17 cellular contexts compared by ENCODE assay signal in genomic region chr11:64583296-64584262, GRCh38. TPM values are rescaled to one million over a fixed set of nuclear protein-coding genes. Genes with fewer than 3 reads are reported as not detected.
DNase-seq lines count a peak whose midpoint lies in the region; TF ChIP-seq lines count a peak whose summit lies in the region.
"Had no signal": no experiment of that assay in that cellular context is flagged by ENCODE, and none has a peak within 500 bp of the region (broad histone marks: within the 10 kb centered on the region; RNA-seq: fewer than 3 reads in every experiment).

No MANE protein-coding gene starts in this region.

- no peaks in the 10 kb centered on the region for H3K36me3 Mint-ChIP-seq in H9 (ENCODE audit: insufficient read depth in 1 of 3, low read depth in 3 of 3)
- H3K36me3 Mint-ChIP-seq: activated CD4-positive, alpha-beta memory T cell treated with anti-CD3 and anti-CD28 coated beads for 36 hours had no signal

- no peak overlapping the region for H2BK15ac ChIP-seq in H9 (ENCODE audit: low read depth, low read length)

- no peaks in the 10 kb centered on the region for H3K4me1 ChIP-seq in H9 (ENCODE audit: insufficient read depth, low read length)
- H3K4me1 ChIP-seq: transverse colon had no signal

- CTCF ChIA-PET in HEK293T (lab: Yijun Ruan, JAX) = no interaction called here

- no peak overlapping the region for H2BK5ac ChIP-seq in H9 (ENCODE audit: insufficient read length, low read length)

- no peak overlapping the region for H2BK120ac ChIP-seq in H9 (ENCODE audit: low read depth, low read length, poor library complexity, severe bottlenecking)

- H3K79me1 ChIP-seq in H9 (ENCODE audit: insufficient read depth, low read depth, low read length, poor library complexity, severe bottlenecking) = no peaks in the 10 kb centered on the region

- no peaks in the 10 kb centered on the region for H3K23me2 ChIP-seq in H9 (ENCODE audit: insufficient read length, low read depth, low read length, poor library complexity, severe bottlenecking)

- in situ Hi-C loops in GM13977 (cut with MboI; ENCODE audit: low pct_unique_long_range_greater_than_20kb, low sequenced_read_pairs, unreplicated experiment) = no loop called here

- no peak overlapping the region for H2BK20ac ChIP-seq in H9 (ENCODE audit: low read depth, low read length, poor library complexity, severe bottlenecking)

- H3K9me3 ChIP-seq in H9 (ENCODE audit: control insufficient read depth, low read depth, low read length) = no peaks in the 10 kb centered on the region
- H3K9me3 ChIP-seq: transverse colon had no signal

- H4K8ac ChIP-seq in H9 (replicated peaks; ENCODE audit: insufficient read length, low read depth, low read length) = no peak overlapping the region

- H3K14ac ChIP-seq in H9 (ENCODE audit: insufficient read depth, low read length) = 0 out of 2 replicates have a peak overlapping the region, but pooled peaks have one; percentile 28

- no peak overlapping the region; a peak in 1 of 5 replicates for H3K4me3 Mint-ChIP-seq in H9
- H3K4me3 Mint-ChIP-seq: activated CD4-positive, alpha-beta memory T cell treated with anti-CD3 and anti-CD28 coated beads for 36 hours had no signal

- no peak overlapping the region for H2AK5ac ChIP-seq in H9 (ENCODE audit: insufficient read length, low read length)

- DNase-seq in AG10803 (ENCODE audit: low read depth) (peak; percentile 6), H9 (no peak), fibroblast of gingiva (ENCODE audit: low read depth) (peak; percentile 41), myocyte (ENCODE audit: low read depth) (peak; percentile 62), GM13977 (ENCODE audit: low spot score) (no peak), NCI-H345 treated with DMSO at 0.1 percent for 48 hours (lab: John Stamatoyannopoulos, UW; ENCODE audit: unreplicated experiment) (no peak), HEK293T (ENCODE audit: extremely low spot score) (no peak)
- no peak for DNase-seq in activated CD4-positive, CD25-positive, alpha-beta regulatory T cell treated with anti-CD3 and anti-CD28 coated beads, Interleukin-2, amount 50 U/mL, for 72 hours
- DNase-seq: activated CD4-positive, alpha-beta memory T cell treated with anti-CD3 and anti-CD28 coated beads for 36 hours; NCI-H1436; NCI-H2227 treated with DMSO at 0.1 percent for 48 hours; stimulated activated CD4-positive, alpha-beta T cell treated with anti-CD3 and anti-CD28 coated beads, Interleukin-4, amount 100 ng/mL, for 4 hours; transverse colon had no signal

- no peak overlapping the region for H2BK12ac ChIP-seq in H9 (ENCODE audit: insufficient read length, low read depth, low read length)

- H3K27ac ChIP-seq in H9 (ENCODE audit: insufficient read length, low read depth, low read length) = no peak overlapping the region
- H3K27ac ChIP-seq: transverse colon had no signal

- WGBS in H9 (ENCODE audit: extremely low coverage, insufficient read length, low lambda C conversion rate) = no CpG with 5 or more reads among the region's 28 CpGs

- H3K4me1 Mint-ChIP-seq in H9 = peaks cover 0 to 4% of the 10 kb centered on the region in 2 experiments; a peak in 2 of 4 replicates

- no peak overlapping the region for H3K4me3 ChIP-seq in AG10803 (ENCODE audit: low read length)
- H3K4me3 ChIP-seq: transverse colon had no signal

- TF ChIP-seq CTCF in AG10803 (conservative IDR thresholded peaks at IDR 0.05; ENCODE audit: low read length) (no peak), H9 (conservative IDR thresholded peaks at IDR 0.05) (no peak), GM13977 (IDR thresholded peaks at IDR 0.05; ENCODE audit: extremely low read depth, insufficient read depth, missing control alignments) (no peak)

- H3K23ac ChIP-seq in H9 (ENCODE audit: insufficient read length, low read depth, low read length) = no peak overlapping the region

- no peaks in the 10 kb centered on the region for H3K27me3 ChIP-seq in H9 (ENCODE audit: insufficient read depth, low read length)
- H3K27me3 ChIP-seq: transverse colon had no signal

- no peak overlapping the region for H4K91ac ChIP-seq in H9 (ENCODE audit: insufficient read length, low read depth, low read length)

- H3K27me3 Mint-ChIP-seq in H9 (ENCODE audit: low read depth) = peaks cover 45% of the 10 kb centered on the region

- POLR2A ChIA-PET in HEK293T (lab: Yijun Ruan, JAX) = no interaction called here

- H3T11ph ChIP-seq in H9 (ENCODE audit: low read length) = no peak overlapping the region

- no peak overlapping the region for H3K4me2 ChIP-seq in H9 (ENCODE audit: insufficient read depth, insufficient read length, low read length)

- H3K79me2 ChIP-seq in H9 (ENCODE audit: insufficient read depth, low read length) = no peaks in the 10 kb centered on the region

- H3K9me3 Mint-ChIP-seq in H9 = peaks cover 7 to 9% of the 10 kb centered on the region in 2 experiments

- no peak overlapping the region for H3K4ac ChIP-seq in H9 (ENCODE audit: low read depth, low read length)

- H2AFZ ChIP-seq in H9 (ENCODE audit: low read length) = no peak overlapping the region

- H3K18ac ChIP-seq in H9 (ENCODE audit: insufficient read length, low read depth, low read length) = no peak overlapping the region

- H4K20me1 ChIP-seq in H9 (ENCODE audit: control insufficient read depth, insufficient read depth, insufficient read length) = no peaks in the 10 kb centered on the region

- H4K5ac ChIP-seq in H9 (ENCODE audit: insufficient read length, low read depth, low read length) = no peak overlapping the region

- no peak overlapping the region for H3K9ac ChIP-seq in H9 (ENCODE audit: extremely low read depth, insufficient read length, low read length)

- H3K27ac Mint-ChIP-seq in H9 = no peak overlapping the region; a peak in 1 of 7 replicates
- H3K27ac Mint-ChIP-seq: activated CD4-positive, alpha-beta memory T cell treated with anti-CD3 and anti-CD28 coated beads for 36 hours; activated T-helper 2 cell treated with anti-CD3 and anti-CD28 coated beads, Interferon-gamma antibody, Interleukin-2, Interleukin-4, amounts not matched to agents 10 μg/mL and 5 μg/mL and 100 μg/mL, durations not matched to agents 14 hours and 24 hours and 36 hours had no signal

- no peak overlapping the region for H3K56ac ChIP-seq in H9 (ENCODE audit: insufficient read length, low read depth, low read length)

TF ChIP-seq in HEK293T, 16 proteins besides CTCF, POLR2A, EP300 and RAD21:
- no peak for TF ChIP-seq CTBP1 (IDR thresholded peaks at IDR 0.05; ENCODE audit: borderline replicate concordance)
- no peak for TF ChIP-seq ARNT (IDR thresholded peaks at IDR 0.05)
- TF ChIP-seq SP1 (IDR thresholded peaks at IDR 0.05) = no peak
- no peak for TF ChIP-seq FOXA1 (IDR thresholded peaks at IDR 0.05)
- no peak for TF ChIP-seq LEF1 (IDR thresholded peaks at IDR 0.05; ENCODE audit: borderline replicate concordance)
- no peak for TF ChIP-seq HDGF (IDR thresholded peaks at IDR 0.05; ENCODE audit: borderline replicate concordance)
- no peak for TF ChIP-seq PKNOX1 (IDR thresholded peaks at IDR 0.05)
- TF ChIP-seq BHLHE40 (IDR thresholded peaks at IDR 0.05; ENCODE audit: borderline replicate concordance) = no peak
- TF ChIP-seq SUZ12 (IDR thresholded peaks at IDR 0.05) = no peak
- TF ChIP-seq ELF4 (IDR thresholded peaks at IDR 0.05) = no peak
- no peak for TF ChIP-seq ZNF384 (IDR thresholded peaks at IDR 0.05)
- no peak for TF ChIP-seq FOXM1 (IDR thresholded peaks at IDR 0.05; ENCODE audit: borderline replicate concordance)

RNA-seq across cellular contexts. Expression of gene SLC22A12, which starts 7.4 kb away (rescaled TPM):
- not detected in 2 replicates for total RNA-seq in H9 (2021)
- total RNA-seq in myocyte = not detected in 2 replicates
- not detected for polyA plus RNA-seq in myocyte (2012)
- total RNA-seq: activated CD4-positive, alpha-beta memory T cell treated with anti-CD3 and anti-CD28 coated beads for 36 hours; activated T-helper 2 cell treated with anti-CD3 and anti-CD28 coated beads, Interferon-gamma antibody, Interleukin-2, Interleukin-4, amounts not matched to agents 10 μg/mL and 5 μg/mL and 100 μg/mL, durations not matched to agents 14 hours and 24 hours and 36 hours; astrocyte; transverse colon had no signal
- polyA plus RNA-seq: AG04450, esophagus had no signal

RNA-seq across cellular contexts. Expression of gene SLC22A11, which starts 27.8 kb away (rescaled TPM):
- total RNA-seq in H9 (2021) (not detected in 2 replicates), myocyte (not detected in 2 replicates)
- polyA plus RNA-seq in myocyte (2012) = not detected
- total RNA-seq: activated CD4-positive, alpha-beta memory T cell treated with anti-CD3 and anti-CD28 coated beads for 36 hours; activated T-helper 2 cell treated with anti-CD3 and anti-CD28 coated beads, Interferon-gamma antibody, Interleukin-2, Interleukin-4, amounts not matched to agents 10 μg/mL and 5 μg/mL and 100 μg/mL, durations not matched to agents 14 hours and 24 hours and 36 hours; astrocyte; transverse colon had no signal
- polyA plus RNA-seq: AG04450, esophagus had no signal

Comparison
In these comparisons a context has a peak if more than half of its experiments do, and no peak if none do; other contexts are left out.
1. DNase-seq: peak in AG10803 (single experiment), fibroblast of gingiva (single experiment) and myocyte (single experiment); none in H9 (single experiment), GM13977 (single experiment), activated CD4-positive, CD25-positive, alpha-beta regulatory T cell treated with anti-CD3 and anti-CD28 coated beads, Interleukin-2, amount 50 U/mL, for 72 hours (single experiment), NCI-H345 treated with DMSO at 0.1 percent for 48 hours (single experiment) and HEK293T (single experiment).